In the genomic region with DNA sequence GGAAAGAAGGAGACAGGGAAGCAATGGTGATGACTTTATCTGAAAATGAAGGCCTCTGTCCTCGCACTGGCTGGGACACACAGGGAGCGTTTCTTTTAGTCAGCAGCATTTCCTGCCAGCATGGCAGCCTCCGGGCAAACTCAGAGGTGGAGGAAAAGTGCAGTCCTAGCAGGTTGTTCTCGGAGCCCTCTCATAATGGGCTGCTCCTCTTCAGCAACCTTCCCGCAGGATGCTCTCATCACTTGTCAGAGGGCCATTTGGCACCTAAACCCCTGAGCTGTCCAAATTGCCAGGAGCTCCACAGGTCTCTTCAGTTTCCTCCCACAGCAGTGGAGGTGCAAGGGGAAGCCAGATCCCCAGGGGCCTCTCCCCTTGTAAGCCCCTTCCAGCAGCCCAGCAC, we compare ENCODE assay signal across 14 cellular contexts. TPM values are rescaled to one million over a fixed set of nuclear protein-coding genes. Genes with fewer than 3 reads are reported as not detected.
DNase-seq lines count a peak whose midpoint lies in the region; ATAC-seq and TF ChIP-seq lines count a peak whose summit lies in the region.
"Had no signal": no experiment of that assay in that cellular context is flagged by ENCODE, and none has a peak within 500 bp of the region (broad histone marks: within the 10 kb centered on the region; RNA-seq: fewer than 3 reads in every experiment).

No MANE protein-coding gene starts in this region.

- peaks cover 37% of the 10 kb centered on the region for H3K79me2 ChIP-seq in OCI-LY7 (ENCODE audit: insufficient read depth, low read depth, low read length)

- CTCF ChIA-PET in OCI-LY7 (lab: Charles Lee; ENCODE audit: unreplicated experiment): no interaction called here

- H3K9me3 ChIP-seq in cardiac muscle cell (ENCODE audit: low read depth): no peaks in the 10 kb centered on the region
- H3K9me3 ChIP-seq in gastroesophageal sphincter: no peaks in the 10 kb centered on the region
- H3K9me3 ChIP-seq in suprapubic skin: no peaks in the 10 kb centered on the region
- H3K9me3 ChIP-seq in OCI-LY7 (ENCODE audit: low read length): 0 out of 2 replicates have a peak, but pooled peaks cover 7% of the 10 kb centered on the region
- H3K9me3 ChIP-seq: body of pancreas, mucosa of descending colon, prostate gland had no signal

- POLR2A ChIA-PET in OCI-LY7 (lab: Charles Lee): no interaction called here

- H3K36me3 ChIP-seq in cardiac muscle cell: no peaks in the 10 kb centered on the region
- no peaks in the 10 kb centered on the region for H3K36me3 ChIP-seq in gastroesophageal sphincter
- H3K36me3 ChIP-seq in suprapubic skin: no peaks in the 10 kb centered on the region
- H3K36me3 ChIP-seq in OCI-LY7 (ENCODE audit: insufficient read depth, low read length): peaks cover 7% of the 10 kb centered on the region; the same call in 1 of the 2 replicates
- H3K36me3 ChIP-seq: prostate gland had no signal

- peak overlapping the region; percentile 88 for H3K27ac ChIP-seq in cardiac muscle cell
- peak overlapping the region in 3 of 4 donors; percentile 18 to 49 (median 41) for H3K27ac ChIP-seq in gastroesophageal sphincter
- H3K27ac ChIP-seq in suprapubic skin: peak overlapping the region; percentile 11
- no peak overlapping the region for H3K27ac ChIP-seq in OCI-LY7 (ENCODE audit: low read depth, low read length, poor library complexity, severe bottlenecking)
- H3K27ac ChIP-seq: body of pancreas, prostate gland had no signal

- H4K20me1 ChIP-seq in OCI-LY7 (ENCODE audit: insufficient read depth, low read length): peaks cover 20% of the 10 kb centered on the region

- H2AFZ ChIP-seq in OCI-LY7 (ENCODE audit: low read length): no peak overlapping the region

- ATAC-seq in Right ventricle myocardium inferior: no peak
- peak; percentile 30; the same call in 2 of the 3 replicates for ATAC-seq in SK-N-SH treated with all-trans-retinoic acid at 6 μM for 48 hours
- ATAC-seq in gastroesophageal sphincter: peak; percentile 25
- ATAC-seq in HG03135 (IDR thresholded peaks at IDR 0.05; ENCODE audit: unreplicated experiment): no peak
- ATAC-seq: body of pancreas, mucosa of descending colon had no signal

- no peaks in the 10 kb centered on the region for H3K9me2 ChIP-seq in OCI-LY7 (ENCODE audit: insufficient read depth, low read length)

- 27 to 52% methylated on average over 3 to 5 of the region's 5 CpGs for WGBS in gastroesophageal sphincter (ENCODE audit: low coverage in 1 of 2), 2 donors
- 53% methylated on average over 5 of the region's 5 CpGs for WGBS in suprapubic skin

- H3K4me2 ChIP-seq in OCI-LY7 (ENCODE audit: low read length): no peak overlapping the region

- no peak overlapping the region for H3K4me3 ChIP-seq in cardiac muscle cell
- H3K4me3 ChIP-seq in gastroesophageal sphincter: no peak overlapping the region
- H3K4me3 ChIP-seq in suprapubic skin: no peak overlapping the region
- no peak overlapping the region for H3K4me3 ChIP-seq in OCI-LY7 (ENCODE audit: low read depth, low read length, poor library complexity, severe bottlenecking)
- H3K4me3 ChIP-seq: body of pancreas, mucosa of descending colon, prostate gland had no signal

- BruUV-seq in OCI-LY7 (replicated peaks; lab: Mats Ljungman, UMichigan): no TSS peak

- intact Hi-C loops in Right ventricle myocardium inferior (cut with DNase I) (no loop called here), OCI-LY7 (cut with micrococcal nuclease; ENCODE audit: unreplicated experiment) (loop anchor here (10.0 kb wide), 4 partner anchors 196 to 1454 kb away; a partner anchor contains a TSS)

- TF ChIP-seq EP300 in gastroesophageal sphincter (IDR thresholded peaks at IDR 0.05) (no peak), suprapubic skin (IDR thresholded peaks at IDR 0.05) (no peak)

- H3K4me1 ChIP-seq in cardiac muscle cell (ENCODE audit: low read depth): peaks cover 49% of the 10 kb centered on the region
- peaks cover 0 to 68% (median 4%) of the 10 kb centered on the region in 3 donors for H3K4me1 ChIP-seq in gastroesophageal sphincter
- H3K4me1 ChIP-seq in suprapubic skin: peaks cover 31% of the 10 kb centered on the region
- peaks cover 26% of the 10 kb centered on the region for H3K4me1 ChIP-seq in OCI-LY7 (ENCODE audit: insufficient read depth, low read length, poor library complexity, severe bottlenecking)
- H3K4me1 ChIP-seq: prostate gland had no signal

- DNase-seq in cardiac muscle cell (ENCODE audit: low read depth in 1 of 2, low spot score in 1 of 2) (no peak), Right ventricle myocardium inferior (ENCODE audit: missing footprints) (no peak), suprapubic skin (ENCODE audit: low spot score in 2 of 2) (no peak), NCI-H82 (lab: John Stamatoyannopoulos, UW) (no peak), OCI-LY7 (ENCODE audit: low spot score) (no peak)
- DNase-seq: body of pancreas; effector CD8-positive, alpha-beta T cell; foreskin melanocyte; mucosa of descending colon; NCI-H187 had no signal

- TF ChIP-seq POLR2A in gastroesophageal sphincter (IDR thresholded peaks at IDR 0.05) (no peak), suprapubic skin (IDR thresholded peaks at IDR 0.05) (no peak)

- H3K27me3 ChIP-seq in cardiac muscle cell (no peaks in the 10 kb centered on the region), gastroesophageal sphincter (no peaks in the 10 kb centered on the region), suprapubic skin (no peaks in the 10 kb centered on the region)
- H3K27me3 ChIP-seq: body of pancreas had no signal

- no peak for TF ChIP-seq CTCF in cardiac muscle cell (IDR thresholded peaks at IDR 0.05; ENCODE audit: low read depth, low read length)
- TF ChIP-seq CTCF in gastroesophageal sphincter (IDR thresholded peaks at IDR 0.05): no peak
- TF ChIP-seq CTCF in suprapubic skin (IDR thresholded peaks at IDR 0.05): no peak
- no peak for TF ChIP-seq CTCF in OCI-LY7 (conservative IDR thresholded peaks at IDR 0.05; ENCODE audit: low read length)

TF ChIP-seq in SK-N-SH treated with all-trans-retinoic acid at 6 μM for 48 hours, 23 proteins besides CTCF, POLR2A, EP300 and RAD21:
- no peak for TF ChIP-seq ZC3H10 (CRISPR knock-in tag; IDR thresholded peaks at IDR 0.05)
- TF ChIP-seq, protein P1, sequence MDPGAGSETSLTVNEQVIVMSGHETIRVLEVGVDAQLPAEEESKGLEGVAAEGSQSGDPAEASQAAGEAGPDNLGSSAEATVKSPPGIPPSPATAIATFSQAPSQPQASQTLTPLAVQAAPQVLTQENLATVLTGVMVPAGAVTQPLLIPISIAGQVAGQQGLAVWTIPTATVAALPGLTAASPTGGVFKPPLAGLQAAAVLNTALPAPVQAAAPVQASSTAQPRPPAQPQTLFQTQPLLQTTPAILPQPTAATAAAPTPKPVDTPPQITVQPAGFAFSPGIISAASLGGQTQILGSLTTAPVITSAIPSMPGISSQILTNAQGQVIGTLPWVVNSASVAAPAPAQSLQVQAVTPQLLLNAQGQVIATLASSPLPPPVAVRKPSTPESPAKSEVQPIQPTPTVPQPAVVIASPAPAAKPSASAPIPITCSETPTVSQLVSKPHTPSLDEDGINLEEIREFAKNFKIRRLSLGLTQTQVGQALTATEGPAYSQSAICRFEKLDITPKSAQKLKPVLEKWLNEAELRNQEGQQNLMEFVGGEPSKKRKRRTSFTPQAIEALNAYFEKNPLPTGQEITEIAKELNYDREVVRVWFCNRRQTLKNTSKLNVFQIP (CRISPR knock-in tag; IDR thresholded peaks at IDR 0.05; ENCODE audit: borderline replicate concordance, low read depth): no peak
- TF ChIP-seq ZFP30 (CRISPR knock-in tag; IDR thresholded peaks at IDR 0.05): no peak
- no peak for TF ChIP-seq ISL1 (CRISPR knock-in tag; IDR thresholded peaks at IDR 0.05)
- no peak for TF ChIP-seq SNAI2 (CRISPR knock-in tag; IDR thresholded peaks at IDR 0.05)

RNA-seq across cellular contexts. Expression of a gene that starts 6.2 kb away (rescaled TPM):
- total RNA-seq in cardiac muscle cell (32.7 TPM in 2 replicates), Right ventricle myocardium inferior (17.7 TPM), gastroesophageal sphincter (10 to 100 TPM; 35.3 to 58.0 (median 47.0) TPM), suprapubic skin (10 to 100 TPM; 13.8 to 28.2 (median 18.3) TPM), OCI-LY7 (2022) (38.7 and 41.1 TPM in 2 replicates)
- polyA plus RNA-seq in cardiac muscle cell: 51.7 and 60.1 TPM in 2 replicates
- 17.7 and 18.2 TPM in 2 replicates for total RNA-seq in OCI-LY7 (2014; rRNA removed; shearing (Covaris generic))

Comparison
In these comparisons a context has a peak if more than half of its experiments do, and no peak if none do; other contexts are left out.
1. ATAC-seq: peak in SK-N-SH treated with all-trans-retinoic acid at 6 μM for 48 hours (single experiment) and gastroesophageal sphincter (single experiment); none in Right ventricle myocardium inferior (single experiment) and HG03135 (single experiment).